9 cellular contexts compared by ENCODE assay signal in the genomic region with DNA sequence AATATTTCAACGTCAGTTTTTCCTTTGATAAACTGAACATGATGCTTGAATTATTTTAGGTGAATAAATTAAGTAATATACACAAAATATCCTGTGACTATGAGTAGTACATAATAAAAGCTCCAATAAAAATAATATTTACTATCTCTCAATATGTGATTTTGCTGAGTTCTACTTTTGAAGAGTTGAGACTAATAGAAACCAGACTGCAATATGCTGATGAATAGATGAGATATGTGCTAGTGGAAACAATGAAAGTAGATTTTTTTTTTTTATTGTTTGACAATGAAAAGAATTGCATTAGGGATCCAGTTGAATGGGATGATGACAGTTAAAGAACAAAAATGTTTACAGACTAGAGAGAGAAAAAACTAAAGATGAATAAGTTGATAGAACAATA. TPM values are rescaled to one million over a fixed set of nuclear protein-coding genes. Genes with fewer than 3 reads are reported as not detected.
"Had no signal": no experiment of that assay in that cellular context is flagged by ENCODE, and none has a peak within 500 bp of the region (broad histone marks: within the 10 kb centered on the region; RNA-seq: fewer than 3 reads in every experiment).

No MANE protein-coding gene starts in this region.

- H3K4me3 Mint-ChIP-seq: HFFc6, IgD-negative memory B cell had no signal

- H3K27ac Mint-ChIP-seq: HFFc6, IgD-negative memory B cell had no signal

- H3K9me3 ChIP-seq: HAP-1 had no signal

- H3K4me3 ChIP-seq: GM23248, HAP-1 had no signal

- H3K27me3 Mint-ChIP-seq: IgD-negative memory B cell had no signal

- H3K27ac ChIP-seq: GM23248, HL-60 had no signal

- H3K36me3 ChIP-seq: HAP-1 had no signal

- DNase-seq: GM23248, GOT3, H7, HFFc6 had no signal

- H3K4me1 Mint-ChIP-seq: IgD-negative memory B cell had no signal

- H3K9ac ChIP-seq: GM23248 had no signal

- H3K36me3 Mint-ChIP-seq: IgD-negative memory B cell had no signal

- ATAC-seq: HCT116, HepG2 had no signal

- H2AFZ ChIP-seq: GM23248 had no signal

RNA-seq across cellular contexts. Expression of a gene that starts 16.4 kb away (rescaled TPM):
- total RNA-seq: HFFc6 had no signal
